In the genomic region with DNA sequence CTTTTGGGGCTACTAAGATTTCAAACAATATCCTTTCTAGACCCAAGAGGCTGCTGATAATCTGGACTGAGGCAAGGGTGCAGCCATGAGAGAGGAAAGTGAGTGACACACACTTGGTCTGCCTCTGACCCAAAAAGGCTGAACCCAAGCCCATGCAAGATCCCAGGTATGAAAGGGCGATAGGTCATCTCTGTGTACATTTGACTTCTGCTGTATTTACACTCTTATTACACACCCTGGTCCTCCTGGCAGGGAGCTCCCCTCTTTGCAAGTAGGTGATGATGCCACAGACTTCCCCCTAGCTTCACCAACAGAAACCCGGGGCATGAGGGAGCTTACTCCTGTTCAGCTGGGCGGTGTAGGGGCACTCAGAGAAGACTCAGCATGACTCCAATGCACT, we compare ENCODE assay signal across 18 cellular contexts.
DNase-seq lines count a peak whose midpoint lies in the region; ATAC-seq and TF ChIP-seq lines count a peak whose summit lies in the region.
"Had no signal": no experiment of that assay in that cellular context is flagged by ENCODE, and none has a peak within 500 bp of the region (broad histone marks: within the 10 kb centered on the region; RNA-seq: fewer than 3 reads in every experiment).

No MANE protein-coding gene starts in this region.

- intact Hi-C loops in right lobe of liver (cut with DNase I), result no loop called here

- no peak for TF ChIP-seq CTCF in glutamatergic neuron (IDR thresholded peaks at IDR 0.05; ENCODE audit: partially characterized antibody, unreplicated experiment)
- TF ChIP-seq CTCF in right lobe of liver (IDR thresholded peaks at IDR 0.05), result no peak

- TF ChIP-seq POLR2A in right lobe of liver (IDR thresholded peaks at IDR 0.05), result no peak

- H3K4me1 ChIP-seq in right lobe of liver, result no peaks in the 10 kb centered on the region
- no peaks in the 10 kb centered on the region for H3K4me1 ChIP-seq in effector memory CD4-positive, alpha-beta T cell (ENCODE audit: control insufficient read depth, insufficient read depth, low read length, poor library complexity, severe bottlenecking)
- H3K4me1 ChIP-seq: A549, BLaER1 had no signal

- DNase-seq in stimulated activated naive CD8-positive, alpha-beta T cell treated with anti-CD3 and anti-CD28 coated beads, Interleukin-15, Interleukin-2, amounts not matched to agents 100 U/mL and 50 U/mL, for 24 hours, result no peak
- DNase-seq in stimulated activated naive CD8-positive, alpha-beta T cell treated with anti-CD3 and anti-CD28 coated beads, Interleukin-15, amount 100 ng/mL, for 72 hours, result no peak
- no peak for DNase-seq in glutamatergic neuron
- DNase-seq in right lobe of liver, result no peak
- DNase-seq in effector memory CD4-positive, alpha-beta T cell, result no peak
- DNase-seq in stimulated activated CD4-positive, alpha-beta T cell treated with anti-CD3 and anti-CD28 coated beads, Interleukin-4, amount 100 ng/mL, for 4 hours, result no peak
- DNase-seq in OCI-M2 (lab: John Stamatoyannopoulos, UW; ENCODE audit: unreplicated experiment), result no peak
- DNase-seq: CD4-positive, alpha-beta memory T cell; DMS153; DMS79; GDM1; GOT3; H7 had no signal

- no peaks in the 10 kb centered on the region for H3K9me3 Mint-ChIP-seq in stimulated activated naive CD8-positive, alpha-beta T cell treated with anti-CD3 and anti-CD28 coated beads, Interleukin-15, amount 100 ng/mL, for 72 hours
- no peaks in the 10 kb centered on the region for H3K9me3 Mint-ChIP-seq in glutamatergic neuron (ENCODE audit: unreplicated experiment)
- H3K9me3 Mint-ChIP-seq: CD14-positive monocyte; CD4-positive, alpha-beta memory T cell had no signal

- no peak overlapping the region for H3K27ac ChIP-seq in right lobe of liver
- no peak overlapping the region for H3K27ac ChIP-seq in effector memory CD4-positive, alpha-beta T cell (ENCODE audit: insufficient read depth, low read length, poor library complexity, severe bottlenecking)
- H3K27ac ChIP-seq: 22Rv1, A549, BLaER1 had no signal

- H3K4me1 Mint-ChIP-seq in stimulated activated naive CD8-positive, alpha-beta T cell treated with anti-CD3 and anti-CD28 coated beads, Interleukin-15, amount 100 ng/mL, for 72 hours, result peaks cover 8% of the 10 kb centered on the region
- peaks cover 24% of the 10 kb centered on the region for H3K4me1 Mint-ChIP-seq in glutamatergic neuron (ENCODE audit: low read depth, unreplicated experiment)
- H3K4me1 Mint-ChIP-seq: CD14-positive monocyte; CD4-positive, alpha-beta memory T cell had no signal

- no peak overlapping the region for H3K4me3 ChIP-seq in right lobe of liver
- no peak overlapping the region for H3K4me3 ChIP-seq in effector memory CD4-positive, alpha-beta T cell (ENCODE audit: insufficient read depth, low read depth, low read length, poor library complexity, severe bottlenecking)
- H3K4me3 ChIP-seq: A549, BLaER1 had no signal

- H3K27me3 ChIP-seq in right lobe of liver, result no peaks in the 10 kb centered on the region
- no peaks in the 10 kb centered on the region for H3K27me3 ChIP-seq in effector memory CD4-positive, alpha-beta T cell (replicated peaks; ENCODE audit: control insufficient read depth, insufficient read depth, low read length, poor library complexity, severe bottlenecking)
- H3K27me3 ChIP-seq: BLaER1 had no signal

- H3K27me3 Mint-ChIP-seq in stimulated activated naive CD8-positive, alpha-beta T cell treated with anti-CD3 and anti-CD28 coated beads, Interleukin-15, amount 100 ng/mL, for 72 hours, result peaks cover 28% of the 10 kb centered on the region
- H3K27me3 Mint-ChIP-seq in glutamatergic neuron (ENCODE audit: unreplicated experiment), result peaks cover 5% of the 10 kb centered on the region

- H3K27ac Mint-ChIP-seq in stimulated activated naive CD8-positive, alpha-beta T cell treated with anti-CD3 and anti-CD28 coated beads, Interleukin-15, amount 100 ng/mL, for 72 hours, result no peak overlapping the region
- H3K27ac Mint-ChIP-seq in glutamatergic neuron (ENCODE audit: unreplicated experiment), result peak overlapping the region; percentile 91
- H3K27ac Mint-ChIP-seq: CD14-positive monocyte; CD4-positive, alpha-beta memory T cell had no signal

- WGBS in right lobe of liver (ENCODE audit: insufficient coverage, low coverage, low lambda C conversion rate, missing lambda C conversion rate), result 67% methylated on average over 1 of the region's 3 CpGs

- peak; percentile 21 for ATAC-seq in stimulated activated naive CD8-positive, alpha-beta T cell treated with anti-CD3 and anti-CD28 coated beads, Interleukin-15, Interleukin-2, amounts not matched to agents 100 U/mL and 50 U/mL, for 24 hours
- ATAC-seq in stimulated activated naive CD8-positive, alpha-beta T cell treated with anti-CD3 and anti-CD28 coated beads, Interleukin-15, amount 100 ng/mL, for 72 hours, result no peak
- peak; percentile 40 to 88 (median 61) for ATAC-seq in right lobe of liver
- ATAC-seq: A549, HCT116 had no signal

- no peak overlapping the region for H3K4me3 Mint-ChIP-seq in stimulated activated naive CD8-positive, alpha-beta T cell treated with anti-CD3 and anti-CD28 coated beads, Interleukin-15, amount 100 ng/mL, for 72 hours
- H3K4me3 Mint-ChIP-seq in glutamatergic neuron (ENCODE audit: unreplicated experiment), result no peak overlapping the region
- H3K4me3 Mint-ChIP-seq: CD14-positive monocyte; CD4-positive, alpha-beta memory T cell had no signal

- no peaks in the 10 kb centered on the region for H3K9me3 ChIP-seq in right lobe of liver
- H3K9me3 ChIP-seq in effector memory CD4-positive, alpha-beta T cell (ENCODE audit: control insufficient read depth, low read length), result no peaks in the 10 kb centered on the region
- H3K9me3 ChIP-seq: A549, BLaER1 had no signal

- no peaks in the 10 kb centered on the region for H3K36me3 ChIP-seq in right lobe of liver
- no peaks in the 10 kb centered on the region for H3K36me3 ChIP-seq in effector memory CD4-positive, alpha-beta T cell (ENCODE audit: control insufficient read depth, insufficient read depth, low read length)
- H3K36me3 ChIP-seq: BLaER1 had no signal

- no peaks in the 10 kb centered on the region for H3K36me3 Mint-ChIP-seq in glutamatergic neuron (ENCODE audit: unreplicated experiment)
- H3K36me3 Mint-ChIP-seq: CD14-positive monocyte; CD4-positive, alpha-beta memory T cell had no signal
